ENCODE assay signal across 17 cellular contexts in the genomic region with DNA sequence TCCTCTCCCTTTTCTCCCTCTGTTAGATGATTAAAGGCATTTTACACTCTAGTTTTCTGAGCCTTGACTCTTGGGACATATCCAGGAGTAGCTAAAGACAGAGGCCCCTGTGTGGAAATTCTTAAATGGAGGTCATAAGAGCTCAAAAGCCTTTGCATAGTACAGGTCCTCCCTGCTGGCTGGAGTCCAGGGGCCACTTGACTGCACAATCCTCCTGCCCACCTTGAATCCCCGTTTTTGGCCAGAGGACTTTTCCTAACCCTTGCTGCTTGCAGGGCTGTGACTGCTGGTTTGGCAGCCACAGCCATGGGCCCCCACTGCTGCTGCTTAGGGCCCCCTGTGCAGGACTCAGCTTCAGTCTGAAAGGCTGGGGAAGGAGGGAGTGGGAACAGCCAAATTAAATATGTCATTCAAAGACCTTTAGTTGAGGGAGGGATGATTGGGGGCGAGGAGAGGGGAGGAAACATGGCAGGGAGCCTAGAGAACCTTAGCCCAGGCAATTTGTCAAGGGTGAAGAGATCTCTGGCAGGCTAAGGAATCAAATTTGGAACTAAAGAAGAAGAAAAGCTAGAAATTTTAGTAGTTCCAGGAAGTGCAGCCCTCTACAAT. TPM values are rescaled to one million over a fixed set of nuclear protein-coding genes. Genes with fewer than 3 reads are reported as not detected.
A peak's percentile ranks its signal among the peaks of the same experiment; 100 is the strongest.
DNase-seq lines count a peak whose midpoint lies in the region; ATAC-seq and TF ChIP-seq lines count a peak whose summit lies in the region.
"Had no signal": no experiment of that assay in that cellular context is flagged by ENCODE, and none has a peak within 500 bp of the region (broad histone marks: within the 10 kb centered on the region; RNA-seq: fewer than 3 reads in every experiment).

No MANE protein-coding gene starts in this region.

- no peak for DNase-seq in T-helper 2 cell treated with Interferon-gamma antibody and Interleukin-4, amounts not matched to agents 5 μg/mL and 100 μg/mL, for 36 hours (ENCODE audit: low spot score)
- DNase-seq in T-helper 2 cell, result no peak
- DNase-seq in chondrocyte (ENCODE audit: low spot score), result no peak
- no peak for DNase-seq in mesenchymal stem cell
- DNase-seq in activated CD4-positive, alpha-beta memory T cell treated with anti-CD3 and anti-CD28 coated beads, Interleukin-2, amount 10 ng/mL, durations not matched to agents 7 days and 5 days, result no peak
- DNase-seq: activated CD4-positive, alpha-beta T cell treated with anti-CD3 and anti-CD28 coated beads, Interleukin-2, amount 50 U/mL, for 4 hours; DMS153; left lung; OCI-M1; stimulated activated CD4-positive, alpha-beta T cell treated with anti-CD3 and anti-CD28 coated beads, Interleukin-4, amount 100 ng/mL, for 1 hour; stimulated activated naive CD8-positive, alpha-beta T cell treated with anti-CD3 and anti-CD28 coated beads, Interleukin-15, amount 100 ng/mL, for 72 hours had no signal

- ATAC-seq in GM21825 (IDR thresholded peaks at IDR 0.05; ENCODE audit: unreplicated experiment) (no peak), GM19463 (IDR thresholded peaks at IDR 0.05; ENCODE audit: unreplicated experiment) (no peak)
- ATAC-seq: left lung; stimulated activated naive CD8-positive, alpha-beta T cell treated with anti-CD3 and anti-CD28 coated beads, Interleukin-15, amount 100 ng/mL, for 72 hours had no signal

- no peaks in the 10 kb centered on the region for H3K9me3 ChIP-seq in mesenchymal stem cell (ENCODE audit: control insufficient read depth, low read length)
- H3K9me3 ChIP-seq: left lung had no signal

- H2BK5ac ChIP-seq in mesenchymal stem cell (ENCODE audit: low read depth, low read length, poor library complexity, severe bottlenecking), result no peak overlapping the region

- peaks cover 49% of the 10 kb centered on the region for H3K36me3 Mint-ChIP-seq in T-helper 2 cell treated with Interferon-gamma antibody and Interleukin-4, amounts not matched to agents 5 μg/mL and 100 μg/mL, for 36 hours (ENCODE audit: low read depth)
- peaks cover 48% of the 10 kb centered on the region for H3K36me3 Mint-ChIP-seq in chondrocyte (ENCODE audit: low read depth)
- peaks cover 52% of the 10 kb centered on the region for H3K36me3 Mint-ChIP-seq in activated CD4-positive, alpha-beta memory T cell treated with anti-CD3 and anti-CD28 coated beads, Interleukin-2, amount 10 ng/mL, durations not matched to agents 7 days and 5 days (ENCODE audit: low read depth)
- H3K36me3 Mint-ChIP-seq: activated naive CD8-positive, alpha-beta T cell had no signal

- H3K4me3 Mint-ChIP-seq in T-helper 2 cell treated with Interferon-gamma antibody and Interleukin-4, amounts not matched to agents 5 μg/mL and 100 μg/mL, for 36 hours, result no peak overlapping the region
- H3K4me3 Mint-ChIP-seq in chondrocyte (ENCODE audit: unreplicated experiment), result no peak overlapping the region
- no peak overlapping the region for H3K4me3 Mint-ChIP-seq in activated CD4-positive, alpha-beta memory T cell treated with anti-CD3 and anti-CD28 coated beads, Interleukin-2, amount 10 ng/mL, durations not matched to agents 7 days and 5 days
- H3K4me3 Mint-ChIP-seq: activated naive CD8-positive, alpha-beta T cell; stimulated activated naive CD8-positive, alpha-beta T cell treated with anti-CD3 and anti-CD28 coated beads, Interleukin-15, amount 100 ng/mL, for 72 hours had no signal

- H4K91ac ChIP-seq in mesenchymal stem cell (ENCODE audit: low read length), result no peak overlapping the region

- H3K27me3 Mint-ChIP-seq in T-helper 2 cell treated with Interferon-gamma antibody and Interleukin-4, amounts not matched to agents 5 μg/mL and 100 μg/mL, for 36 hours (ENCODE audit: low read depth), result no peaks in the 10 kb centered on the region
- H3K27me3 Mint-ChIP-seq in chondrocyte (ENCODE audit: low read depth), result no peaks in the 10 kb centered on the region
- H3K27me3 Mint-ChIP-seq in activated CD4-positive, alpha-beta memory T cell treated with anti-CD3 and anti-CD28 coated beads, Interleukin-2, amount 10 ng/mL, durations not matched to agents 7 days and 5 days, result no peaks in the 10 kb centered on the region
- H3K27me3 Mint-ChIP-seq: activated naive CD8-positive, alpha-beta T cell; stimulated activated naive CD8-positive, alpha-beta T cell treated with anti-CD3 and anti-CD28 coated beads, Interleukin-15, amount 100 ng/mL, for 72 hours had no signal

- no peak overlapping the region for H3K18ac ChIP-seq in mesenchymal stem cell (ENCODE audit: low read depth in 1 of 2, low read length in 2 of 2)

- H4K8ac ChIP-seq in mesenchymal stem cell (ENCODE audit: low read length), result no peak overlapping the region

- no peaks in the 10 kb centered on the region for H3K9me3 Mint-ChIP-seq in T-helper 2 cell treated with Interferon-gamma antibody and Interleukin-4, amounts not matched to agents 5 μg/mL and 100 μg/mL, for 36 hours
- no peaks in the 10 kb centered on the region for H3K9me3 Mint-ChIP-seq in chondrocyte (ENCODE audit: low read depth)
- H3K9me3 Mint-ChIP-seq in activated CD4-positive, alpha-beta memory T cell treated with anti-CD3 and anti-CD28 coated beads, Interleukin-2, amount 10 ng/mL, durations not matched to agents 7 days and 5 days, result no peaks in the 10 kb centered on the region
- H3K9me3 Mint-ChIP-seq: stimulated activated naive CD8-positive, alpha-beta T cell treated with anti-CD3 and anti-CD28 coated beads, Interleukin-15, amount 100 ng/mL, for 72 hours had no signal

- CTCF ChIA-PET in activated CD4-positive, alpha-beta memory T cell treated with anti-CD3 and anti-CD28 coated beads, Interleukin-2, amount 10 ng/mL, durations not matched to agents 7 days and 5 days (lab: Charles Lee), result no interaction called here

- WGBS in mesenchymal stem cell, result 94% methylated on average over 2 of the region's 2 CpGs

- peak overlapping the region; percentile 20 for H3K9ac ChIP-seq in mesenchymal stem cell (ENCODE audit: low read length)
- H3K9ac ChIP-seq: parathyroid adenoma had no signal

- H3K14ac ChIP-seq in mesenchymal stem cell (ENCODE audit: low read length in 2 of 2), result no peak overlapping the region

- H3K27ac Mint-ChIP-seq in T-helper 2 cell treated with Interferon-gamma antibody and Interleukin-4, amounts not matched to agents 5 μg/mL and 100 μg/mL, for 36 hours, result peak overlapping the region; percentile 63
- peak overlapping the region; percentile 2 for H3K27ac Mint-ChIP-seq in chondrocyte (ENCODE audit: unreplicated experiment)
- H3K27ac Mint-ChIP-seq in activated CD4-positive, alpha-beta memory T cell treated with anti-CD3 and anti-CD28 coated beads, Interleukin-2, amount 10 ng/mL, durations not matched to agents 7 days and 5 days, result no peak overlapping the region

- no peak overlapping the region for H2BK15ac ChIP-seq in mesenchymal stem cell (ENCODE audit: low read depth, poor library complexity, severe bottlenecking)

- H3K27me3 ChIP-seq in mesenchymal stem cell (ENCODE audit: control insufficient read depth in 1 of 2, insufficient read depth in 1 of 2, low read length in 2 of 2), result no peaks in the 10 kb centered on the region
- H3K27me3 ChIP-seq: left lung had no signal

- no peak overlapping the region for H2AK5ac ChIP-seq in mesenchymal stem cell (ENCODE audit: low read length, severe bottlenecking)

- no peak overlapping the region for H3K4me2 ChIP-seq in mesenchymal stem cell (ENCODE audit: low read length, poor library complexity, severe bottlenecking)

- peaks cover 1% of the 10 kb centered on the region for H3K4me1 ChIP-seq in mesenchymal stem cell (ENCODE audit: control insufficient read depth, insufficient read depth, low read depth, low read length)

- H3K4me3 ChIP-seq in mesenchymal stem cell (ENCODE audit: insufficient read depth in 1 of 2, low read depth in 1 of 2, low read length in 2 of 2), result no peak overlapping the region
- H3K4me3 ChIP-seq: left lung had no signal

- no peak overlapping the region for H3K4ac ChIP-seq in mesenchymal stem cell (ENCODE audit: low read depth in 1 of 2, low read length in 2 of 2)

- TF ChIP-seq CTCF in chondrocyte (IDR thresholded peaks at IDR 0.05), result no peak

- POLR2A ChIA-PET in activated CD4-positive, alpha-beta memory T cell treated with anti-CD3 and anti-CD28 coated beads, Interleukin-2, amount 10 ng/mL, durations not matched to agents 7 days and 5 days (lab: Charles Lee), result no interaction called here

- H3K36me3 ChIP-seq in mesenchymal stem cell (ENCODE audit: control insufficient read depth in 1 of 2, insufficient read depth in 2 of 2, low read depth in 1 of 2, low read length in 2 of 2), result peaks cover 66 to 90% of the 10 kb centered on the region in 2 experiments

- peaks cover 25% of the 10 kb centered on the region for H3K4me1 Mint-ChIP-seq in T-helper 2 cell treated with Interferon-gamma antibody and Interleukin-4, amounts not matched to agents 5 μg/mL and 100 μg/mL, for 36 hours (ENCODE audit: low read depth)
- H3K4me1 Mint-ChIP-seq in chondrocyte (ENCODE audit: low read depth), result peaks cover 17% of the 10 kb centered on the region
- H3K4me1 Mint-ChIP-seq in activated CD4-positive, alpha-beta memory T cell treated with anti-CD3 and anti-CD28 coated beads, Interleukin-2, amount 10 ng/mL, durations not matched to agents 7 days and 5 days, result peaks cover 29% of the 10 kb centered on the region

- H2BK12ac ChIP-seq in mesenchymal stem cell (ENCODE audit: low read length in 2 of 2), result no peak overlapping the region

- no peak overlapping the region for H2AFZ ChIP-seq in mesenchymal stem cell (ENCODE audit: low read depth, low read length)
- H2AFZ ChIP-seq: parathyroid adenoma had no signal

- H3K79me1 ChIP-seq in mesenchymal stem cell (replicated peaks; ENCODE audit: low read length, poor library complexity, severe bottlenecking), result peaks cover 5% of the 10 kb centered on the region

- H3K27ac ChIP-seq in mesenchymal stem cell (ENCODE audit: low read length, poor library complexity, severe bottlenecking) (no peak overlapping the region), temporal lobe (ENCODE audit: low read depth, low read length) (peak overlapping the region; percentile 50)
- H3K27ac ChIP-seq: 22Rv1, left lung had no signal

- H3K23ac ChIP-seq in mesenchymal stem cell (ENCODE audit: low read length in 2 of 2), result no peak overlapping the region

- no peak overlapping the region for H2BK120ac ChIP-seq in mesenchymal stem cell (ENCODE audit: low read depth, low read length)

RNA-seq across cellular contexts. Expression of a gene that starts 33.3 kb away (rescaled TPM):
- 109 to 163 TPM (median 155 TPM) in 3 replicates for total RNA-seq in chondrocyte
- polyA plus RNA-seq in mesenchymal stem cell (2013, experiment 1 of 2), result 92.7 TPM
- polyA plus RNA-seq in mesenchymal stem cell (2013, experiment 2 of 2), result 87.5 TPM
- 17.9 TPM for total RNA-seq in temporal lobe
- 10 to 100 TPM; 77.8 to 79.7 TPM for total RNA-seq in activated CD4-positive, alpha-beta memory T cell treated with anti-CD3 and anti-CD28 coated beads, Interleukin-2, amount 10 ng/mL, durations not matched to agents 7 days and 5 days

RNA-seq across cellular contexts. Expression of a gene that starts 33.7 kb away (rescaled TPM):
- total RNA-seq in chondrocyte (12.3 to 15.5 TPM (median 14.6 TPM) in 3 replicates), temporal lobe (4.2 TPM)
- 5.9 TPM for polyA plus RNA-seq in mesenchymal stem cell (2013, experiment 1 of 2)
- 5.5 TPM for polyA plus RNA-seq in mesenchymal stem cell (2013, experiment 2 of 2)
- total RNA-seq in activated CD4-positive, alpha-beta memory T cell treated with anti-CD3 and anti-CD28 coated beads, Interleukin-2, amount 10 ng/mL, durations not matched to agents 7 days and 5 days, result 10 to 100 TPM; 17.1 to 17.5 TPM

RNA-seq across cellular contexts. Expression of a gene that starts 49.7 kb away (rescaled TPM):
- total RNA-seq in chondrocyte (60.6 to 76.0 TPM (median 67.1 TPM) in 3 replicates), temporal lobe (47.7 TPM)
- polyA plus RNA-seq in mesenchymal stem cell (2013, experiment 1 of 2), result 51.4 TPM
- polyA plus RNA-seq in mesenchymal stem cell (2013, experiment 2 of 2), result 54.7 TPM
- total RNA-seq in activated CD4-positive, alpha-beta memory T cell treated with anti-CD3 and anti-CD28 coated beads, Interleukin-2, amount 10 ng/mL, durations not matched to agents 7 days and 5 days, result 10 to 100 TPM; 70.4 to 72.1 TPM

RNA-seq across cellular contexts. Expression of a gene that starts 50.1 kb away (rescaled TPM):
- 4.3 to 7.3 TPM (median 5.3 TPM) in 3 replicates for total RNA-seq in chondrocyte
- polyA plus RNA-seq in mesenchymal stem cell (2013, experiment 1 of 2), result 3.6 TPM
- 3.3 TPM for polyA plus RNA-seq in mesenchymal stem cell (2013, experiment 2 of 2)
- total RNA-seq in temporal lobe, result 3.4 TPM
- total RNA-seq in activated CD4-positive, alpha-beta memory T cell treated with anti-CD3 and anti-CD28 coated beads, Interleukin-2, amount 10 ng/mL, durations not matched to agents 7 days and 5 days, result 1 to 10 TPM; 5.6 to 7.3 TPM

RNA-seq across cellular contexts. Expression of a gene that starts 51.9 kb away (rescaled TPM):
- total RNA-seq in chondrocyte (0.25 TPM in 1 of 3 replicates, not detected in the others), temporal lobe (not detected)
- polyA plus RNA-seq in mesenchymal stem cell (2013, experiment 1 of 2), result not detected
- polyA plus RNA-seq in mesenchymal stem cell (2013, experiment 2 of 2), result not detected
- not detected for total RNA-seq in activated CD4-positive, alpha-beta memory T cell treated with anti-CD3 and anti-CD28 coated beads, Interleukin-2, amount 10 ng/mL, durations not matched to agents 7 days and 5 days
- total RNA-seq: left lung had no signal
